In genomic region chr16:29862884-29863668, GRCh38 we compare ENCODE assay signal across 1 cellular context.
TF ChIP-seq lines count a peak whose summit lies in the region.

A gene with protein sequence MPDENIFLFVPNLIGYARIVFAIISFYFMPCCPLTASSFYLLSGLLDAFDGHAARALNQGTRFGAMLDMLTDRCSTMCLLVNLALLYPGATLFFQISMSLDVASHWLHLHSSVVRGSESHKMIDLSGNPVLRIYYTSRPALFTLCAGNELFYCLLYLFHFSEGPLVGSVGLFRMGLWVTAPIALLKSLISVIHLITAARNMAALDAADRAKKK (minus strand): TSS chr16:29863226. CDS start chr16:29862857, 369 bp downstream.

TF ChIP-seq in HepG2, 621 proteins besides CTCF, POLR2A, EP300 and RAD21 (continued from another document and continues in another):
- peak; percentile 91 for TF ChIP-seq DZIP1 (CRISPR knock-in tag; IDR thresholded peaks at IDR 0.05)
- TF ChIP-seq PHF8 (CRISPR knock-in tag; IDR thresholded peaks at IDR 0.05), result peak; percentile 85
- no peak for TF ChIP-seq DDIT3 (CRISPR knock-in tag; IDR thresholded peaks at IDR 0.05)
- no peak for TF ChIP-seq CBX2 (IDR thresholded peaks at IDR 0.05; ENCODE audit: low read depth, low read length)
- TF ChIP-seq CBX2 (CRISPR knock-in tag; IDR thresholded peaks at IDR 0.05; ENCODE audit: low read depth), result no peak
- TF ChIP-seq MTERF4 (CRISPR knock-in tag; IDR thresholded peaks at IDR 0.05), result 0 out of 2 replicates have a peak, but pooled peaks have one; percentile 33
- TF ChIP-seq, protein P1, sequence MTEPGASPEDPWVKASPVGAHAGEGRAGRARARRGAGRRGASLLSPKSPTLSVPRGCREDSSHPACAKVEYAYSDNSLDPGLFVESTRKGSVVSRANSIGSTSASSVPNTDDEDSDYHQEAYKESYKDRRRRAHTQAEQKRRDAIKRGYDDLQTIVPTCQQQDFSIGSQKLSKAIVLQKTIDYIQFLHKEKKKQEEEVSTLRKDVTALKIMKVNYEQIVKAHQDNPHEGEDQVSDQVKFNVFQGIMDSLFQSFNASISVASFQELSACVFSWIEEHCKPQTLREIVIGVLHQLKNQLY (CRISPR knock-in tag; IDR thresholded peaks at IDR 0.05), result peak; percentile 45; the same call in 1 of the 2 replicates
- TF ChIP-seq ZNF138 (CRISPR knock-in tag; IDR thresholded peaks at IDR 0.05; ENCODE audit: low read depth), result 0 out of 2 replicates have a peak, but pooled peaks have one; percentile 23
- TF ChIP-seq CSRNP2 (CRISPR knock-in tag; conservative IDR thresholded peaks at IDR 0.05; ENCODE audit: low read depth), result no peak
- TF ChIP-seq HNRNPK (IDR thresholded peaks at IDR 0.05; ENCODE audit: low read depth, low read length, poor library complexity, severe bottlenecking), result peak; percentile 55
- TF ChIP-seq, protein P2, sequence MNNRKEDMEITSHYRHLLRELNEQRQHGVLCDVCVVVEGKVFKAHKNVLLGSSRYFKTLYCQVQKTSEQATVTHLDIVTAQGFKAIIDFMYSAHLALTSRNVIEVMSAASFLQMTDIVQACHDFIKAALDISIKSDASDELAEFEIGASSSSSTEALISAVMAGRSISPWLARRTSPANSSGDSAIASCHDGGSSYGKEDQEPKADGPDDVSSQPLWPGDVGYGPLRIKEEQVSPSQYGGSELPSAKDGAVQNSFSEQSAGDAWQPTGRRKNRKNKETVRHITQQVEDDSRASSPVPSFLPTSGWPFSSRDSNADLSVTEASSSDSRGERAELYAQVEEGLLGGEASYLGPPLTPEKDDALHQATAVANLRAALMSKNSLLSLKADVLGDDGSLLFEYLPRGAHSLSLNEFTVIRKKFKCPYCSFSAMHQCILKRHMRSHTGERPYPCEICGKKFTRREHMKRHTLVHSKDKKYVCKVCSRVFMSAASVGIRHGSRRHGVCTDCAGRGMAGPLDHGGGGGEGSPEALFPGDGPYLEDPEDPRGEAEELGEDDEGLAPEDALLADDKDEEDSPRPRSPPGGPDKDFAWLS (CRISPR knock-in tag; IDR thresholded peaks at IDR 0.05; ENCODE audit: borderline replicate concordance), result no peak
- TF ChIP-seq U2AF2 (IDR thresholded peaks at IDR 0.05; ENCODE audit: low read depth, low read length), result peak; percentile 8; the same call in 1 of the 2 replicates
- TF ChIP-seq HCFC1 (IDR thresholded peaks at IDR 0.05; ENCODE audit: low read depth, low read length), result peak; percentile 73
- TF ChIP-seq MIER3 (CRISPR knock-in tag; IDR thresholded peaks at IDR 0.05; ENCODE audit: borderline replicate concordance), result peak; percentile 95
- TF ChIP-seq ZNF788 (CRISPR knock-in tag; IDR thresholded peaks at IDR 0.05; ENCODE audit: borderline replicate concordance), result peak; percentile 87
- TF ChIP-seq MZF1 (CRISPR knock-in tag; IDR thresholded peaks at IDR 0.05; ENCODE audit: borderline replicate concordance), result no peak
- TF ChIP-seq SUZ12 (IDR thresholded peaks at IDR 0.05; ENCODE audit: low read depth, low read length), result no peak
- peak; percentile 90 for TF ChIP-seq GATAD1 (CRISPR knock-in tag; IDR thresholded peaks at IDR 0.05)
- no peak for TF ChIP-seq GPN1 (CRISPR knock-in tag; IDR thresholded peaks at IDR 0.05; ENCODE audit: borderline replicate concordance)
- TF ChIP-seq ZNF629 (CRISPR knock-in tag; conservative IDR thresholded peaks at IDR 0.05), result peak; percentile 51; the same call in 1 of the 2 replicates
- TF ChIP-seq, protein P3, sequence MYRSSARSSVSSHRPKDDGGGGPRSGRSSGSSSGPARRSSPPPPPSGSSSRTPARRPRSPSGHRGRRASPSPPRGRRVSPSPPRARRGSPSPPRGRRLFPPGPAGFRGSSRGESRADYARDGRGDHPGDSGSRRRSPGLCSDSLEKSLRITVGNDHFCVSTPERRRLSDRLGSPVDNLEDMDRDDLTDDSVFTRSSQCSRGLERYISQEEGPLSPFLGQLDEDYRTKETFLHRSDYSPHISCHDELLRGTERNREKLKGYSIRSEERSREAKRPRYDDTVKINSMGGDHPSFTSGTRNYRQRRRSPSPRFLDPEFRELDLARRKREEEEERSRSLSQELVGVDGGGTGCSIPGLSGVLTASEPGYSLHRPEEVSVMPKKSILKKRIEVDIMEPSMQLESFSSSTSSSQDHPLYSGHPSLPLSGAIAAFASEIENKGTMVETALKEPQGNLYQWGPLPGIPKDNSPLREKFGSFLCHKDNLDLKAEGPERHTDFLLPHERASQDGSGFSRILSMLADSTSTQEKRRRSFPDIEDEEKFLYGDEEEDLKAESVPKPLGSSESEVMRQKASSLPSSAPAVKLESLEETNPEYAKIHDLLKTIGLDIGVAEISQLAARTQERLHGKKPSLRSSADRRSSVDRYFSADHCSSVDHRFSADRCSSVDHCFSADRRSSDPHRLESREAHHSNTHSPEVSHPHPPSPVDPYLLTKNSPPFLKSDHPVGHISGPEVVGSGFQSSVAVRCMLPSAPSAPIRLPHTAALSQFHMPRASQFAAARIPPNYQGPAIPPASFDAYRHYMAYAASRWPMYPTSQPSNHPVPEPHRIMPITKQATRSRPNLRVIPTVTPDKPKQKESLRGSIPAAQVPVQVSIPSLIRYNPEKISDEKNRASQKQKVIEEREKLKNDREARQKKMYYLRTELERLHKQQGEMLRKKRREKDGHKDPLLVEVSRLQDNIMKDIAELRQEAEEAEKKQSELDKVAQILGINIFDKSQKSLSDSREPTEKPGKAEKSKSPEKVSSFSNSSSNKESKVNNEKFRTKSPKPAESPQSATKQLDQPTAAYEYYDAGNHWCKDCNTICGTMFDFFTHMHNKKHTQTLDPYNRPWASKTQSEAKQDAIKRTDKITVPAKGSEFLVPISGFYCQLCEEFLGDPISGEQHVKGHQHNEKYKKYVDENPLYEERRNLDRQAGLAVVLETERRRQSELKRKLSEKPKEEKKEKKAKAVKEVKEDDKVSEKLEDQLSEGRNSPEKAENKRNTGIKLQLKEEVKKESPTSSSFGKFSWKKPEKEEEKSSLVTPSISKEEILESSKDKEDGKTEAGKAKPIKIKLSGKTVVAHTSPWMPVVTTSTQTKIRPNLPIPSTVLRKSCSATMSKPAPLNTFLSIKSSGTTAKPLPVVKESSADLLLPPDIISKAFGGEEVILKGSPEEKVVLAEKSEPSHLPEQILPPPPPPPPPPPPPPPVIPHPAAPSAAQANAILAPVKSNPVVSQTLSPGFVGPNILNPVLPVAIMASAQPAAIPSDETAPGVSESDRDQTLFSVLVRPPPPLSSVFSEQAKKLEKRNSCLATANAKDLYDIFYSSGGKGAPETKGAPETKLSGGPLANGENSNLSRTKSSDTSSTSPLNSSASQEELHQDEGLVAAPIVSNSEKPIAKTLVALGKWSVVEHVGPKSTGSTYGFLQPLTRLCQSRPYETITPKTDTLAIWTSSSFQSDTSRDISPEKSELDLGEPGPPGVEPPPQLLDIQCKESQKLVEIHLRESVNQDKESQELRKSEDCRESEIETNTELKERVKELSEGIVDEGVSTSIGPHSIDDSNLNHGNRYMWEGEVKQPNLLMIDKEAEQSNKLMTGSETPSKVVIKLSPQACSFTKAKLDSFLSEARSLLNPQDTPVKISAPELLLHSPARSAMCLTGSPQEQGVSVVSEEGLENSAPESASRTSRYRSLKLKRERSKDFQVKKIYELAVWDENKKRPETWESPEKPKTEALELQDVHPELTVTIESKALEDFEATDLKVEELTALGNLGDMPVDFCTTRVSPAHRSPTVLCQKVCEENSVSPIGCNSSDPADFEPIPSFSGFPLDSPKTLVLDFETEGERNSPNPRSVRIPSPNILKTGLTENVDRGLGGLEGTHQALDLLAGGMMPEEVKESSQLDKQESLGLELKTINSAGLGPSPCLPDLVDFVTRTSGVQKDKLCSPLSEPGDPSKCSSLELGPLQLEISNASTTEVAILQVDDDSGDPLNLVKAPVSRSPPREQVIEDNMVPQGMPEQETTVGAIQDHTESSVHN (CRISPR knock-in tag; IDR thresholded peaks at IDR 0.05), result no peak
- TF ChIP-seq ZNF775 (CRISPR knock-in tag; IDR thresholded peaks at IDR 0.05; ENCODE audit: borderline replicate concordance), result no peak
- peak; percentile 42; the same call in 1 of the 2 replicates for TF ChIP-seq SIX1 (CRISPR knock-in tag; IDR thresholded peaks at IDR 0.05; ENCODE audit: borderline replicate concordance)
- TF ChIP-seq ZKSCAN1 (IDR thresholded peaks at IDR 0.05; ENCODE audit: low read length), result peak; percentile 52; the same call in 1 of the 2 replicates
- TF ChIP-seq GRHL1 (CRISPR knock-in tag; conservative IDR thresholded peaks at IDR 0.05), result no peak
- TF ChIP-seq, protein P4, sequence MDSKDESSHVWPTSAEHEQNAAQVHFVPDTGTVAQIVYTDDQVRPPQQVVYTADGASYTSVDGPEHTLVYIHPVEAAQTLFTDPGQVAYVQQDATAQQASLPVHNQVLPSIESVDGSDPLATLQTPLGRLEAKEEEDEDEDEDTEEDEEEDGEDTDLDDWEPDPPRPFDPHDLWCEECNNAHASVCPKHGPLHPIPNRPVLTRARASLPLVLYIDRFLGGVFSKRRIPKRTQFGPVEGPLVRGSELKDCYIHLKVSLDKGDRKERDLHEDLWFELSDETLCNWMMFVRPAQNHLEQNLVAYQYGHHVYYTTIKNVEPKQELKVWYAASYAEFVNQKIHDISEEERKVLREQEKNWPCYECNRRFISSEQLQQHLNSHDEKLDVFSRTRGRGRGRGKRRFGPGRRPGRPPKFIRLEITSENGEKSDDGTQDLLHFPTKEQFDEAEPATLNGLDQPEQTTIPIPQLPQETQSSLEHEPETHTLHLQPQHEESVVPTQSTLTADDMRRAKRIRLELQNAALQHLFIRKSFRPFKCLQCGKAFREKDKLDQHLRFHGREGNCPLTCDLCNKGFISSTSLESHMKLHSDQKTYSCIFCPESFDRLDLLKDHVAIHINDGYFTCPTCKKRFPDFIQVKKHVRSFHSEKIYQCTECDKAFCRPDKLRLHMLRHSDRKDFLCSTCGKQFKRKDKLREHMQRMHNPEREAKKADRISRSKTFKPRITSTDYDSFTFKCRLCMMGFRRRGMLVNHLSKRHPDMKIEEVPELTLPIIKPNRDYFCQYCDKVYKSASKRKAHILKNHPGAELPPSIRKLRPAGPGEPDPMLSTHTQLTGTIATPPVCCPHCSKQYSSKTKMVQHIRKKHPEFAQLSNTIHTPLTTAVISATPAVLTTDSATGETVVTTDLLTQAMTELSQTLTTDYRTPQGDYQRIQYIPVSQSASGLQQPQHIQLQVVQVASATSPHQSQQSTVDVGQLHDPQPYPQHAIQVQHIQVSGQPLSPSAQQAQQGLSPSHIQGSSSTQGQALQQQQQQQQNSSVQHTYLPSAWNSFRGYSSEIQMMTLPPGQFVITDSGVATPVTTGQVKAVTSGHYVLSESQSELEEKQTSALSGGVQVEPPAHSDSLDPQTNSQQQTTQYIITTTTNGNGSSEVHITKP (CRISPR knock-in tag; IDR thresholded peaks at IDR 0.05; ENCODE audit: low read depth), result peak; percentile 100
